ENCODE assay signal across 1 cellular context in genomic region chr17:1312261-1312870, GRCh38.
TF ChIP-seq lines count a peak whose summit lies in the region.

No MANE protein-coding gene starts in this region.

TF ChIP-seq in K562, 482 proteins besides CTCF, POLR2A, EP300 and RAD21 (continued from another document):
- TF ChIP-seq CREB5 (CRISPR knock-in tag; IDR thresholded peaks at IDR 0.05) = no peak
- TF ChIP-seq USF1 (CRISPR knock-in tag; IDR thresholded peaks at IDR 0.05) = peak; percentile 88
- no peak for TF ChIP-seq ZNF175 (CRISPR knock-in tag; IDR thresholded peaks at IDR 0.05; ENCODE audit: low read depth)
- no peak for TF ChIP-seq KAT8 (IDR thresholded peaks at IDR 0.05; ENCODE audit: low read depth)
- peak; percentile 96 for TF ChIP-seq RFX1 (IDR thresholded peaks at IDR 0.05)
- no peak for TF ChIP-seq SAFB (IDR thresholded peaks at IDR 0.05; ENCODE audit: borderline replicate concordance, low read depth, low read length)
- TF ChIP-seq POLR2AphosphoS5 (IDR thresholded peaks at IDR 0.05; ENCODE audit: control insufficient read depth, insufficient read depth, low read depth, low read length) = no peak
- TF ChIP-seq BACH1 (tag; IDR thresholded peaks at IDR 0.05) = no peak
- no peak for TF ChIP-seq ZNF699 (CRISPR knock-in tag; IDR thresholded peaks at IDR 0.05; ENCODE audit: insufficient replicate concordance)
- TF ChIP-seq ZBTB7A (IDR thresholded peaks at IDR 0.05; ENCODE audit: borderline replicate concordance, control insufficient read depth, low read depth, low read length) = no peak
- no peak for TF ChIP-seq ATF3 (IDR thresholded peaks at IDR 0.05)
- TF ChIP-seq ATF3 (CRISPR knock-in tag; conservative IDR thresholded peaks at IDR 0.05) = no peak
- no peak for TF ChIP-seq ZC3H8 (IDR thresholded peaks at IDR 0.05)
- 0 out of 2 replicates have a peak, but pooled peaks have one; percentile 36 for TF ChIP-seq PREB (CRISPR knock-in tag; IDR thresholded peaks at IDR 0.05)
- no peak for TF ChIP-seq ZKSCAN8 (CRISPR knock-in tag; IDR thresholded peaks at IDR 0.05)
- TF ChIP-seq STAT5A (IDR thresholded peaks at IDR 0.05; ENCODE audit: borderline replicate concordance, low read length) = no peak
- no peak for TF ChIP-seq POLR2B (IDR thresholded peaks at IDR 0.05; ENCODE audit: low read depth, partially characterized antibody)
- no peak for TF ChIP-seq ZNF280A (IDR thresholded peaks at IDR 0.05; ENCODE audit: low read depth, partially characterized antibody)
- no peak for TF ChIP-seq ZNF239 (CRISPR knock-in tag; IDR thresholded peaks at IDR 0.05)
- 0 out of 4 replicates have a peak, but pooled peaks of 1 of the 2 experiments have one; percentile 63 for TF ChIP-seq CSDE1 (IDR thresholded peaks at IDR 0.05)
- TF ChIP-seq TFAP4 (CRISPR knock-in tag; IDR thresholded peaks at IDR 0.05; ENCODE audit: borderline replicate concordance) = peak; percentile 94
- TF ChIP-seq RCOR1 (IDR thresholded peaks at IDR 0.05; ENCODE audit: borderline replicate concordance in 1 of 2, low read depth in 2 of 2, low read length in 2 of 2) = no peak
- TF ChIP-seq RAD51 (IDR thresholded peaks at IDR 0.05; ENCODE audit: borderline replicate concordance, low read depth) = peak; percentile 69; the same call in 1 of the 2 replicates
- no peak for TF ChIP-seq CTBP1 (IDR thresholded peaks at IDR 0.05; ENCODE audit: borderline replicate concordance)
- TF ChIP-seq GTF2A2 (tag; IDR thresholded peaks at IDR 0.05) = no peak
- TF ChIP-seq HEY1 (CRISPR knock-in tag; IDR thresholded peaks at IDR 0.05; ENCODE audit: borderline replicate concordance) = no peak
- TF ChIP-seq ZBTB33 (CRISPR knock-in tag; IDR thresholded peaks at IDR 0.05) = no peak
- TF ChIP-seq ERF (CRISPR knock-in tag; IDR thresholded peaks at IDR 0.05) = no peak
- no peak for TF ChIP-seq SMC3 (conservative IDR thresholded peaks at IDR 0.05; ENCODE audit: insufficient read depth, low read depth, low read length)
- no peak for TF ChIP-seq SLC30A9 (CRISPR knock-in tag; IDR thresholded peaks at IDR 0.05)
- TF ChIP-seq ZNF695 (CRISPR knock-in tag; IDR thresholded peaks at IDR 0.05) = no peak
- no peak for TF ChIP-seq U2AF2 (optimal IDR thresholded peaks at IDR 0.05; ENCODE audit: low read depth, low read length)
- TF ChIP-seq ZNF444 (CRISPR knock-in tag; IDR thresholded peaks at IDR 0.05) = no peak
- TF ChIP-seq POLR2G (IDR thresholded peaks at IDR 0.05; ENCODE audit: low read depth, low read length) = no peak
- TF ChIP-seq SRSF1 (IDR thresholded peaks at IDR 0.05; ENCODE audit: low read depth, low read length) = no peak
